In genomic region chr5:180786398-180787005, GRCh38 we compare ENCODE assay signal across 11 cellular contexts. TPM values are rescaled to one million over a fixed set of nuclear protein-coding genes. Genes with fewer than 3 reads are reported as not detected.
DNase-seq lines count a peak whose midpoint lies in the region; ATAC-seq and TF ChIP-seq lines count a peak whose summit lies in the region.
"Had no signal": no experiment of that assay in that cellular context is flagged by ENCODE, and none has a peak within 500 bp of the region (broad histone marks: within the 10 kb centered on the region; RNA-seq: fewer than 3 reads in every experiment).

No MANE protein-coding gene starts in this region.

- H3K36me3 ChIP-seq in gastrocnemius medialis: peaks cover 0 to 22% of the 10 kb centered on the region in 2 donors

- peaks cover 21 to 31% of the 10 kb centered on the region in 2 donors for H3K4me1 ChIP-seq in gastrocnemius medialis

- no peak for TF ChIP-seq POLR2A in gastrocnemius medialis (IDR thresholded peaks at IDR 0.05)

- in situ Hi-C loops in gastrocnemius medialis (cut with MboI; ENCODE audit: low sequenced_read_pairs in 4 of 4) (loop anchor here in 1 of 4 donors (10.0 kb wide), 1 partner anchor 368 kb away; no protein-coding TSS in a partner anchor), KBM-7 (cut with MboI; ENCODE audit: low pct_unique_long_range_greater_than_20kb, low sequenced_read_pairs) (no loop called here)

- H3K4me3 ChIP-seq in gastrocnemius medialis: no peak overlapping the region

- no peak for TF ChIP-seq CTCF in HFFc6 (IDR thresholded peaks at IDR 0.05)
- no peak for TF ChIP-seq CTCF in gastrocnemius medialis (IDR thresholded peaks at IDR 0.05 in 4 of 5, conservative IDR thresholded peaks at IDR 0.05 in 1 of 5)

- no peak for ATAC-seq in gastrocnemius medialis

- peak overlapping the region; percentile 39 to 73 (median 64) for H3K27ac ChIP-seq in gastrocnemius medialis

- H3K9me3 Mint-ChIP-seq in HFFc6 (no peaks in the 10 kb centered on the region), immature natural killer cell (no peaks in the 10 kb centered on the region)
- no peaks in the 10 kb centered on the region for H3K9me3 Mint-ChIP-seq in activated naive CD8-positive, alpha-beta T cell treated with anti-CD3 and anti-CD28 coated beads for 36 hours

- DNase-seq in HFFc6: no peak
- no peak for DNase-seq in activated naive CD8-positive, alpha-beta T cell treated with anti-CD3 and anti-CD28 coated beads for 36 hours
- no peak for DNase-seq in immature natural killer cell
- DNase-seq in gastrocnemius medialis: no peak
- no peak for DNase-seq in DMS53 treated with DMSO at 0.1 percent for 48 hours (lab: John Stamatoyannopoulos, UW; ENCODE audit: unreplicated experiment)
- no peak for DNase-seq in NCI-H1930 (lab: John Stamatoyannopoulos, UW)
- no peak for DNase-seq in KBM-7
- no peak for DNase-seq in DMS79 treated with DMSO at 0.1 percent for 48 hours (lab: John Stamatoyannopoulos, UW)
- DNase-seq: activated CD4-positive, alpha-beta T cell treated with anti-CD3 and anti-CD28 coated beads, Interleukin-2, amount 50 U/mL, for 1 hour; NCI-H1417 had no signal

- peak overlapping the region; percentile 93 for H3K27ac Mint-ChIP-seq in HFFc6
- peak overlapping the region; percentile 78 for H3K27ac Mint-ChIP-seq in activated naive CD8-positive, alpha-beta T cell treated with anti-CD3 and anti-CD28 coated beads for 36 hours
- peak overlapping the region; percentile 75 to 87 (median 80) for H3K27ac Mint-ChIP-seq in immature natural killer cell

- H3K4me1 Mint-ChIP-seq in HFFc6 (ENCODE audit: low read depth): peaks cover 61% of the 10 kb centered on the region
- peaks cover 41% of the 10 kb centered on the region for H3K4me1 Mint-ChIP-seq in activated naive CD8-positive, alpha-beta T cell treated with anti-CD3 and anti-CD28 coated beads for 36 hours
- H3K4me1 Mint-ChIP-seq in immature natural killer cell: peaks cover 41 to 65% of the 10 kb centered on the region in 2 donors

- H3K27me3 ChIP-seq in gastrocnemius medialis: no peaks in the 10 kb centered on the region

- intact Hi-C loops in gastrocnemius medialis (cut with DNase I; ENCODE audit: low total_unique reads): loop anchor here (10.0 kb wide), 1 partner anchor 368 kb away; no protein-coding TSS in a partner anchor

- H3K27me3 Mint-ChIP-seq in HFFc6 (ENCODE audit: insufficient read depth) (peaks cover 8% of the 10 kb centered on the region), immature natural killer cell (ENCODE audit: low read depth in 3 of 3) (peaks cover 2 to 6% (median 2%) of the 10 kb centered on the region in 3 donors)
- no peaks in the 10 kb centered on the region for H3K27me3 Mint-ChIP-seq in activated naive CD8-positive, alpha-beta T cell treated with anti-CD3 and anti-CD28 coated beads for 36 hours

- H3K9me3 ChIP-seq in gastrocnemius medialis: no peaks in the 10 kb centered on the region

- H3K36me3 Mint-ChIP-seq in HFFc6 (ENCODE audit: low read depth) (peaks cover 4% of the 10 kb centered on the region; the same call in 1 of the 2 replicates), immature natural killer cell (peaks cover 0 to 7% (median 0%) of the 10 kb centered on the region in 3 donors)
- H3K36me3 Mint-ChIP-seq in activated naive CD8-positive, alpha-beta T cell treated with anti-CD3 and anti-CD28 coated beads for 36 hours: peaks cover 16% of the 10 kb centered on the region

- H3K4me3 Mint-ChIP-seq in HFFc6 (peak overlapping the region; percentile 80), immature natural killer cell (no peak overlapping the region)
- no peak overlapping the region for H3K4me3 Mint-ChIP-seq in activated naive CD8-positive, alpha-beta T cell treated with anti-CD3 and anti-CD28 coated beads for 36 hours

RNA-seq across cellular contexts. Expression of gene MGAT1, which starts 16.1 kb away (rescaled TPM):
- 100 to 1,000 TPM; 188 to 220 (median 206) TPM for total RNA-seq in HFFc6 (2021; fragmentation: NEBNext Ultra II Directional; extraction: Animal tissue kit (Norgen Biotek cat#: 25700))
- total RNA-seq in activated naive CD8-positive, alpha-beta T cell treated with anti-CD3 and anti-CD28 coated beads for 36 hours: 100 to 1,000 TPM in 1 of 2 experiments, 10 to 100 TPM in 1; 99.1 to 101 TPM
- 100 to 1,000 TPM; 220 to 241 (median 238) TPM for polyA plus RNA-seq in immature natural killer cell
- 100 to 1,000 TPM; 100 to 138 (median 115) TPM for total RNA-seq in gastrocnemius medialis

RNA-seq across cellular contexts. Expression of gene OR2Y1, which starts 46.6 kb away (rescaled TPM):
- total RNA-seq in HFFc6 (2021; fragmentation: NEBNext Ultra II Directional; extraction: Animal tissue kit (Norgen Biotek cat#: 25700)): not detected
- total RNA-seq in activated naive CD8-positive, alpha-beta T cell treated with anti-CD3 and anti-CD28 coated beads for 36 hours: not detected
- not detected for polyA plus RNA-seq in immature natural killer cell
- not detected for total RNA-seq in gastrocnemius medialis
- total RNA-seq: fibroblast of villous mesenchyme had no signal
